Comparison of ENCODE assay signal across 1 cellular context in genomic region chr6:28281288-28282064, GRCh38.
TF ChIP-seq lines count a peak whose summit lies in the region.

Gene PGBD1 (plus strand): TSS chr6:28281572. CDS start chr6:28283814, 2,242 bp downstream.

TF ChIP-seq in HepG2, 621 proteins besides CTCF, POLR2A, EP300 and RAD21 (continued from another document and continues in another):
- TF ChIP-seq, protein P1, sequence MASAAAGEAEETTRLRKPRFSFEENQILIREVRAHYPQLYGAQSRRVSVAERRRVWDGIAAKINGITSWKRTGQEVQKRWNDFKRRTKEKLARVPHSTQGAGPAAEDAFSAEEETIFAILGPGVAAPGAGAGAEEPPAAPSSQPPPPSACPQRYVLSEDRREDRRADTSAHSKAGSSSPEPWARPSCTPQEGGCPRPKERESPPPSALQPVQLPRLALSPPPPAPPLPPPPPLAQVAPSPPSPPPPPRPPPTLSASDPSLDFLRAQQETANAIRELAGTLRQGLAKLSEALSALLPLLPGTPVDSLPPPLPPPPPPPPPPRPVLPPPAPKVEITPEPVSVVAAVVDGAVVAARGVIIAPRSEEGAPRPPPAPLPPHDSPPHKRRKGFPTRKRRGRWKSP (CRISPR knock-in tag; IDR thresholded peaks at IDR 0.05): peak; percentile 95
- TF ChIP-seq GATAD1 (CRISPR knock-in tag; IDR thresholded peaks at IDR 0.05): peak; percentile 85
- TF ChIP-seq ATRX (CRISPR knock-in tag; IDR thresholded peaks at IDR 0.05; ENCODE audit: borderline replicate concordance): no peak
- no peak for TF ChIP-seq ZBTB25 (CRISPR knock-in tag; IDR thresholded peaks at IDR 0.05)
- peak; percentile 49 for TF ChIP-seq STAG1 (CRISPR knock-in tag; IDR thresholded peaks at IDR 0.05)
- peak; percentile 61; the same call in 1 of the 2 replicates for TF ChIP-seq RXRA (CRISPR knock-in tag; IDR thresholded peaks at IDR 0.05)
- no peak for TF ChIP-seq MAFG (CRISPR knock-in tag; IDR thresholded peaks at IDR 0.05)
- TF ChIP-seq ZNF30 (CRISPR knock-in tag; IDR thresholded peaks at IDR 0.05): no peak
- peak in 1 of 2 experiments; percentile 65; a peak in 1 of 4 replicates for TF ChIP-seq REST (IDR thresholded peaks at IDR 0.05; ENCODE audit: borderline replicate concordance in 1 of 2, low read depth in 1 of 2, low read length in 2 of 2)
- no peak for TF ChIP-seq ZNF12 (CRISPR knock-in tag; IDR thresholded peaks at IDR 0.05)
- peak; percentile 76; the same call in 1 of the 2 replicates for TF ChIP-seq SPEN (CRISPR knock-in tag; IDR thresholded peaks at IDR 0.05; ENCODE audit: low read depth)
- TF ChIP-seq ZNF773 (CRISPR knock-in tag; IDR thresholded peaks at IDR 0.05; ENCODE audit: borderline replicate concordance): no peak
- no peak for TF ChIP-seq ZNF460 (CRISPR knock-in tag; IDR thresholded peaks at IDR 0.05; ENCODE audit: borderline replicate concordance)
- no peak for TF ChIP-seq TRIM24 (CRISPR knock-in tag; IDR thresholded peaks at IDR 0.05)
- peak; percentile 61 for TF ChIP-seq XRCC5 (optimal IDR thresholded peaks at IDR 0.05; ENCODE audit: low read length)
- peak; percentile 50 for TF ChIP-seq FOXO1 (CRISPR knock-in tag; IDR thresholded peaks at IDR 0.05)
- TF ChIP-seq JDP2 (CRISPR knock-in tag; IDR thresholded peaks at IDR 0.05; ENCODE audit: borderline replicate concordance): no peak
- TF ChIP-seq SRSF1 (optimal IDR thresholded peaks at IDR 0.05; ENCODE audit: low read depth, low read length): peak; percentile 64
- TF ChIP-seq SRY (CRISPR knock-in tag; IDR thresholded peaks at IDR 0.05): 0 out of 2 replicates have a peak, but pooled peaks have one; percentile 25
- peak; percentile 40; the same call in 1 of the 2 replicates for TF ChIP-seq ZNF205 (CRISPR knock-in tag; IDR thresholded peaks at IDR 0.05)
- peak; percentile 45; the same call in 1 of the 2 replicates for TF ChIP-seq ZNF543 (CRISPR knock-in tag; IDR thresholded peaks at IDR 0.05)
- peak; percentile 91 for TF ChIP-seq TAF1 (CRISPR knock-in tag; IDR thresholded peaks at IDR 0.05)
- TF ChIP-seq ZNF674 (CRISPR knock-in tag; IDR thresholded peaks at IDR 0.05; ENCODE audit: low read depth): no peak
- TF ChIP-seq, protein P2, sequence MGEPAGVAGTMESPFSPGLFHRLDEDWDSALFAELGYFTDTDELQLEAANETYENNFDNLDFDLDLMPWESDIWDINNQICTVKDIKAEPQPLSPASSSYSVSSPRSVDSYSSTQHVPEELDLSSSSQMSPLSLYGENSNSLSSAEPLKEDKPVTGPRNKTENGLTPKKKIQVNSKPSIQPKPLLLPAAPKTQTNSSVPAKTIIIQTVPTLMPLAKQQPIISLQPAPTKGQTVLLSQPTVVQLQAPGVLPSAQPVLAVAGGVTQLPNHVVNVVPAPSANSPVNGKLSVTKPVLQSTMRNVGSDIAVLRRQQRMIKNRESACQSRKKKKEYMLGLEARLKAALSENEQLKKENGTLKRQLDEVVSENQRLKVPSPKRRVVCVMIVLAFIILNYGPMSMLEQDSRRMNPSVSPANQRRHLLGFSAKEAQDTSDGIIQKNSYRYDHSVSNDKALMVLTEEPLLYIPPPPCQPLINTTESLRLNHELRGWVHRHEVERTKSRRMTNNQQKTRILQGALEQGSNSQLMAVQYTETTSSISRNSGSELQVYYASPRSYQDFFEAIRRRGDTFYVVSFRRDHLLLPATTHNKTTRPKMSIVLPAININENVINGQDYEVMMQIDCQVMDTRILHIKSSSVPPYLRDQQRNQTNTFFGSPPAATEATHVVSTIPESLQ (CRISPR knock-in tag; conservative IDR thresholded peaks at IDR 0.05): no peak
- no peak for TF ChIP-seq RARG (CRISPR knock-in tag; IDR thresholded peaks at IDR 0.05; ENCODE audit: low read depth)
- TF ChIP-seq ZHX2 (IDR thresholded peaks at IDR 0.05; ENCODE audit: low read depth): peak; percentile 21; the same call in 1 of the 2 replicates
- no peak for TF ChIP-seq ZHX2 (CRISPR knock-in tag; IDR thresholded peaks at IDR 0.05; ENCODE audit: borderline replicate concordance)
- TF ChIP-seq ZNF318 (CRISPR knock-in tag; IDR thresholded peaks at IDR 0.05): peak; percentile 43; the same call in 1 of the 2 replicates
- 0 out of 2 replicates have a peak, but pooled peaks have one; percentile 51 for TF ChIP-seq ZMAT3 (CRISPR knock-in tag; conservative IDR thresholded peaks at IDR 0.05)
- TF ChIP-seq, protein P3, sequence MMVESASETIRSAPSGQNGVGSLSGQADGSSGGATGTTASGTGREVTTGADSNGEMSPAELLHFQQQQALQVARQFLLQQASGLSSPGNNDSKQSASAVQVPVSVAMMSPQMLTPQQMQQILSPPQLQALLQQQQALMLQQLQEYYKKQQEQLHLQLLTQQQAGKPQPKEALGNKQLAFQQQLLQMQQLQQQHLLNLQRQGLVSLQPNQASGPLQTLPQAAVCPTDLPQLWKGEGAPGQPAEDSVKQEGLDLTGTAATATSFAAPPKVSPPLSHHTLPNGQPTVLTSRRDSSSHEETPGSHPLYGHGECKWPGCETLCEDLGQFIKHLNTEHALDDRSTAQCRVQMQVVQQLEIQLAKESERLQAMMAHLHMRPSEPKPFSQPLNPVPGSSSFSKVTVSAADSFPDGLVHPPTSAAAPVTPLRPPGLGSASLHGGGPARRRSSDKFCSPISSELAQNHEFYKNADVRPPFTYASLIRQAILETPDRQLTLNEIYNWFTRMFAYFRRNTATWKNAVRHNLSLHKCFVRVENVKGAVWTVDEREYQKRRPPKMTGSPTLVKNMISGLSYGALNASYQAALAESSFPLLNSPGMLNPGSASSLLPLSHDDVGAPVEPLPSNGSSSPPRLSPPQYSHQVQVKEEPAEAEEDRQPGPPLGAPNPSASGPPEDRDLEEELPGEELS (CRISPR knock-in tag; IDR thresholded peaks at IDR 0.05): 0 out of 2 replicates have a peak, but pooled peaks have one; percentile 41
- TF ChIP-seq SCMH1 (CRISPR knock-in tag; IDR thresholded peaks at IDR 0.05; ENCODE audit: borderline replicate concordance): no peak
- peak; percentile 64; the same call in 1 of the 2 replicates for TF ChIP-seq ZNF703 (CRISPR knock-in tag; IDR thresholded peaks at IDR 0.05; ENCODE audit: borderline replicate concordance)
- 0 out of 2 replicates have a peak, but pooled peaks have one; percentile 62 for TF ChIP-seq ISX (CRISPR knock-in tag; conservative IDR thresholded peaks at IDR 0.05)
